In genomic region chr6:11315743-11316437, GRCh38 we compare ENCODE assay signal across 10 cellular contexts.
DNase-seq lines count a peak whose midpoint lies in the region; ATAC-seq, FAIRE-seq and TF ChIP-seq lines count a peak whose summit lies in the region.
"Had no signal": no experiment of that assay in that cellular context is flagged by ENCODE, and none has a peak within 500 bp of the region (broad histone marks: within the 10 kb centered on the region; RNA-seq: fewer than 3 reads in every experiment).

No MANE protein-coding gene starts in this region.

- peak overlapping the region; percentile 57 for H3K9ac ChIP-seq in endothelial cell of umbilical vein (replicated peaks; ENCODE audit: extremely low read depth, insufficient read depth, low read length)

- CTCF ChIA-PET in endothelial cell of umbilical vein (lab: Charles Lee), result interaction anchor here (0.5 to 1.8 kb wide), 9 partner anchors 38 to 180 kb away, joined by 3 to 7 read pairs (median 3); no protein-coding TSS in a partner anchor

- H4K20me1 ChIP-seq in endothelial cell of umbilical vein (replicated peaks; ENCODE audit: control insufficient read depth, extremely low read depth, insufficient read depth, low read length), result no peaks in the 10 kb centered on the region

- peak; percentile 96 for DNase-seq in AG10803 (ENCODE audit: low read depth)
- peak; percentile 85 for DNase-seq in NCI-H226
- peak; percentile 95 for DNase-seq in endothelial cell of umbilical vein (ENCODE audit: low read depth, low spot score)
- DNase-seq in natural killer cell, result no peak
- DNase-seq in activated naive CD4-positive, alpha-beta T cell (lab: John Stamatoyannopoulos, UW), result no peak
- DNase-seq: NCI-H146 had no signal

- peak; percentile 97 for FAIRE-seq in endothelial cell of umbilical vein (lab: Jason Lieb, UNC)

- no peaks in the 10 kb centered on the region for H3K27me3 Mint-ChIP-seq in natural killer cell (ENCODE audit: low read depth in 2 of 2)
- H3K27me3 Mint-ChIP-seq: activated naive CD4-positive, alpha-beta T cell treated with anti-CD3 and anti-CD28 coated beads, Interleukin-2, amount 50 U/mL, for 24 hours had no signal

- ATAC-seq in natural killer cell, result no peak
- no peak for ATAC-seq in HG03108 (IDR thresholded peaks at IDR 0.05; ENCODE audit: unreplicated experiment)
- ATAC-seq in GM21825 (IDR thresholded peaks at IDR 0.05; ENCODE audit: unreplicated experiment), result no peak
- no peak for ATAC-seq in GM18498 (IDR thresholded peaks at IDR 0.05; ENCODE audit: unreplicated experiment)

- no peak overlapping the region for H2AFZ ChIP-seq in endothelial cell of umbilical vein (ENCODE audit: low read depth, low read length)

- peaks cover 55 to 65% of the 10 kb centered on the region in 2 donors for H3K4me1 Mint-ChIP-seq in natural killer cell

- H3K79me2 ChIP-seq in endothelial cell of umbilical vein (ENCODE audit: control insufficient read depth, insufficient read depth, low read length), result no peaks in the 10 kb centered on the region

- H3K36me3 Mint-ChIP-seq in natural killer cell, result peaks cover 18% of the 10 kb centered on the region

- no peaks in the 10 kb centered on the region for H3K9me3 ChIP-seq in endothelial cell of umbilical vein (replicated peaks; ENCODE audit: control insufficient read depth, insufficient read depth, low read length)

- TF ChIP-seq CTCF in AG10803 (conservative IDR thresholded peaks at IDR 0.05; ENCODE audit: low read length) (no peak), endothelial cell of umbilical vein (IDR thresholded peaks at IDR 0.05; ENCODE audit: extremely low read depth in 1 of 2, insufficient read depth in 1 of 2, low read depth in 1 of 2, low read length in 2 of 2) (no peak), natural killer cell (IDR thresholded peaks at IDR 0.05) (no peak)

- no peak for TF ChIP-seq POLR2A in endothelial cell of umbilical vein (IDR thresholded peaks at IDR 0.05; ENCODE audit: low read depth, low read length)

- POLR2A ChIA-PET in endothelial cell of umbilical vein (lab: Charles Lee), result interaction anchor here (1.8 kb wide), 1 partner anchor 84 kb away, joined by 9 read pairs; the partner anchor contains the start of gene NEDD9

- no peaks in the 10 kb centered on the region for H3K27me3 ChIP-seq in endothelial cell of umbilical vein (ENCODE audit: control insufficient read depth in 2 of 2, insufficient read depth in 2 of 2, low read length in 2 of 2)

- H3K27ac ChIP-seq in endothelial cell of umbilical vein (ENCODE audit: insufficient read depth, low read depth, low read length), result peak overlapping the region; percentile 100

- intact Hi-C loops in endothelial cell of umbilical vein (cut with micrococcal nuclease), result loop anchor here (1.0 kb wide), 1 partner anchor 17 kb away; no protein-coding TSS in a partner anchor
- intact Hi-C loops in natural killer cell (cut with micrococcal nuclease), result loop anchor here (5.0 kb wide), 3 partner anchors 51 to 84 kb away; partner anchors contain the start of gene NEDD9

- peak overlapping the region; percentile 16 to 85 for H3K27ac Mint-ChIP-seq in natural killer cell
- H3K27ac Mint-ChIP-seq: activated naive CD4-positive, alpha-beta T cell treated with anti-CD3 and anti-CD28 coated beads, Interleukin-2, amount 50 U/mL, for 24 hours had no signal

- H3K4me3 ChIP-seq in AG10803 (ENCODE audit: low read length) (no peak overlapping the region), endothelial cell of umbilical vein (replicated peaks in 1 of 3; ENCODE audit: insufficient read depth in 1 of 3, low read depth in 1 of 3, low read length in 3 of 3) (no peak overlapping the region)

- H3K4me3 Mint-ChIP-seq in natural killer cell, result no peak overlapping the region
- H3K4me3 Mint-ChIP-seq: activated naive CD4-positive, alpha-beta T cell treated with anti-CD3 and anti-CD28 coated beads, Interleukin-2, amount 50 U/mL, for 24 hours had no signal

- no TSS peak for BruUV-seq in endothelial cell of umbilical vein (replicated peaks; lab: Mats Ljungman, UMichigan)

- dilution Hi-C loops in endothelial cell of umbilical vein (cut with MboI; ENCODE audit: extremely low pct_ligation_motif_present, low sequenced_read_pairs), result no loop called here

- H3K4me1 ChIP-seq in endothelial cell of umbilical vein (ENCODE audit: control insufficient read depth, extremely low read depth, insufficient read depth, low read length), result peaks cover 37% of the 10 kb centered on the region

- no peaks in the 10 kb centered on the region for H3K9me1 ChIP-seq in endothelial cell of umbilical vein (replicated peaks; ENCODE audit: control insufficient read depth, extremely low read depth, insufficient read depth, low read length)

- H3K36me3 ChIP-seq in endothelial cell of umbilical vein (ENCODE audit: control insufficient read depth in 2 of 2, extremely low read depth in 1 of 2, insufficient read depth in 2 of 2, low read length in 2 of 2), result no peaks in the 10 kb centered on the region

- peaks cover 0 to 7% of the 10 kb centered on the region in 2 donors for H3K9me3 Mint-ChIP-seq in natural killer cell
- H3K9me3 Mint-ChIP-seq: activated naive CD4-positive, alpha-beta T cell treated with anti-CD3 and anti-CD28 coated beads, Interleukin-2, amount 50 U/mL, for 24 hours had no signal

- peak overlapping the region; percentile 46 for H3K4me2 ChIP-seq in endothelial cell of umbilical vein (ENCODE audit: insufficient read depth, low read length)

TF ChIP-seq in endothelial cell of umbilical vein, 7 proteins besides CTCF, POLR2A, EP300 and RAD21:
- no peak for TF ChIP-seq MYC (IDR thresholded peaks at IDR 0.05; ENCODE audit: low read depth, low read length)
- TF ChIP-seq MAX (IDR thresholded peaks at IDR 0.05; ENCODE audit: insufficient read depth, insufficient read length), result no peak
- no peak for TF ChIP-seq EZH2 (IDR thresholded peaks at IDR 0.05; ENCODE audit: borderline replicate concordance, low read depth, low read length, severe bottlenecking)
- TF ChIP-seq GATA2 (IDR thresholded peaks at IDR 0.05; ENCODE audit: insufficient read depth, insufficient read length, low read depth, low read length), result peak; percentile 89
- peak; percentile 81 for TF ChIP-seq POLR2AphosphoS5 (IDR thresholded peaks at IDR 0.05; ENCODE audit: insufficient read depth, low read depth, low read length)
- peak; percentile 97 for TF ChIP-seq FOS (IDR thresholded peaks at IDR 0.05; ENCODE audit: borderline replicate concordance, insufficient read depth, low read length)
- TF ChIP-seq JUN (IDR thresholded peaks at IDR 0.05; ENCODE audit: borderline replicate concordance, insufficient read depth, insufficient read length, low read depth), result peak; percentile 95

Comparison
In these comparisons a context has a peak if more than half of its experiments do, and no peak if none do; other contexts are left out.
1. DNase-seq: peak in AG10803 (single experiment), NCI-H226 (single experiment) and endothelial cell of umbilical vein (single experiment); none in natural killer cell (single experiment) and activated naive CD4-positive, alpha-beta T cell (0 of 4).